In the genomic region with DNA sequence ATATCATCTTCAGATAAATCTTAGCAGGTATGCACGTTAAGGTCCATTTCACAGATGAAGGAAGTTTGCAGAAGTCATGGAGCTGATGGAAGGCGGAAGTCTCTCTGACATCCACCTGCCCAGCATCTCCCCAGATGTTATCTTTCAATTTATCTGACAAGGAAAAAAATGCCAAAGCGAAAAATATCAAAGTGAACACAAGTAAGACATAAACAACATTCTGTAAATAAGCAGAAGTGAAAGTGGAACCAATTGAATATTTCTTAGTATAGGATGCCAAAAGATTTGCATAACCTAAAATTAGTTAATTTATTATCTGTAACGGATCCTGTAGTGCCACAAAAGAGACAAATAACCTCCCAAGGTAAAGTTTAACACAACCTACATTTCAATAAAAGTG, we compare ENCODE assay signal across 12 cellular contexts.
A peak's percentile ranks its signal among the peaks of the same experiment; 100 is the strongest.
DNase-seq lines count a peak whose midpoint lies in the region; ATAC-seq, FAIRE-seq and TF ChIP-seq lines count a peak whose summit lies in the region.
"Had no signal": no experiment of that assay in that cellular context is flagged by ENCODE, and none has a peak within 500 bp of the region (broad histone marks: within the 10 kb centered on the region; RNA-seq: fewer than 3 reads in every experiment).

No MANE protein-coding gene starts in this region.

- POLR2A ChIA-PET in MCF 10A (lab: Yijun Ruan, JAX) = interaction anchor here (0.9 to 2.5 kb wide), 4 partner anchors 8 to 52 kb away, joined by 3 to 8 read pairs (median 4); no protein-coding TSS in a partner anchor

- no peaks in the 10 kb centered on the region for H3K79me2 ChIP-seq in Karpas-422 (ENCODE audit: low read length)

- no peaks in the 10 kb centered on the region for H3K36me3 ChIP-seq in Karpas-422 (ENCODE audit: insufficient read depth, low read length)

- H3K9ac ChIP-seq in Karpas-422 (ENCODE audit: low read length) = no peak overlapping the region

- FAIRE-seq in GM18507 (lab: Jason Lieb, UNC) = peak; percentile 88

- DNase-seq in GM18507 (ENCODE audit: extremely low spot score, insufficient read length, low read depth) = peak; percentile 32
- DNase-seq in GM20000 (ENCODE audit: low spot score) = peak; percentile 28
- DNase-seq in Karpas-422 = no peak
- DNase-seq in nephron progenitor cell = no peak
- DNase-seq in stimulated activated CD4-positive, alpha-beta T cell treated with anti-CD3 and anti-CD28 coated beads, Interleukin-4, amount 100 ng/mL, for 1 hour = no peak
- no peak for DNase-seq in coronary artery (ENCODE audit: low spot score)
- DNase-seq in MCF 10A (ENCODE audit: unreplicated experiment) = no peak
- DNase-seq: CD8-positive, alpha-beta memory T cell; naive thymus-derived CD8-positive, alpha-beta T cell; NCI-H446 had no signal

- TF ChIP-seq CTCF in GM20000 (IDR thresholded peaks at IDR 0.05; ENCODE audit: extremely low read depth, missing control alignments) (no peak), nephron progenitor cell (IDR thresholded peaks at IDR 0.05) (no peak), coronary artery (IDR thresholded peaks at IDR 0.05) (no peak), MCF 10A (IDR thresholded peaks at IDR 0.05; ENCODE audit: unreplicated experiment) (no peak)

- H3K27me3 Mint-ChIP-seq in nephron progenitor cell (ENCODE audit: low read depth, poor library complexity) = peaks cover 4% of the 10 kb centered on the region
- no peaks in the 10 kb centered on the region for H3K27me3 Mint-ChIP-seq in MCF 10A (ENCODE audit: insufficient read depth, unreplicated experiment)
- H3K27me3 Mint-ChIP-seq: CD8-positive, alpha-beta memory T cell; stimulated activated memory B cell treated with anti-CD40 and anti-IgM and Interleukin-4, amounts not matched to agents 10 μg/mL and 1 μg/mL and 100 μg/mL, for 72 hours had no signal

- CTCF ChIA-PET in MCF 10A (lab: Yijun Ruan, JAX) = interaction anchor here (0.6 to 0.9 kb wide), 3 partner anchors 8 to 291 kb away, joined by 3 to 4 read pairs (median 3); no protein-coding TSS in a partner anchor

- H3K9me3 Mint-ChIP-seq in nephron progenitor cell (no peaks in the 10 kb centered on the region), MCF 10A (ENCODE audit: unreplicated experiment) (no peaks in the 10 kb centered on the region)
- H3K9me3 Mint-ChIP-seq: naive thymus-derived CD8-positive, alpha-beta T cell; stimulated activated memory B cell treated with anti-CD40 and anti-IgM and Interleukin-4, amounts not matched to agents 10 μg/mL and 1 μg/mL and 100 μg/mL, for 72 hours had no signal

- no peak overlapping the region for H2AFZ ChIP-seq in Karpas-422 (ENCODE audit: low read length)

- H3K27ac Mint-ChIP-seq in nephron progenitor cell (no peak overlapping the region), MCF 10A (ENCODE audit: low read depth, unreplicated experiment) (no peak overlapping the region)
- H3K27ac Mint-ChIP-seq: CD8-positive, alpha-beta memory T cell; naive thymus-derived CD8-positive, alpha-beta T cell; stimulated activated memory B cell treated with anti-CD40 and anti-IgM and Interleukin-4, amounts not matched to agents 10 μg/mL and 1 μg/mL and 100 μg/mL, for 72 hours had no signal

- H3K4me3 ChIP-seq in Karpas-422 (ENCODE audit: low read length) (no peak overlapping the region), coronary artery (no peak overlapping the region)

- H3K27ac ChIP-seq in Karpas-422 (ENCODE audit: low read length) (no peak overlapping the region), coronary artery (no peak overlapping the region)

- H3K27me3 ChIP-seq in Karpas-422 (ENCODE audit: low read length) = no peaks in the 10 kb centered on the region

- H4K20me1 ChIP-seq in Karpas-422 (ENCODE audit: insufficient read depth, low read depth, low read length) = no peaks in the 10 kb centered on the region

- no peaks in the 10 kb centered on the region for H3K9me2 ChIP-seq in Karpas-422 (replicated peaks; ENCODE audit: insufficient read depth, low read length)

- H3K4me1 Mint-ChIP-seq in nephron progenitor cell = no peaks in the 10 kb centered on the region
- H3K4me1 Mint-ChIP-seq in MCF 10A (ENCODE audit: insufficient read depth, unreplicated experiment) = no peaks in the 10 kb centered on the region
- H3K4me1 Mint-ChIP-seq: CD8-positive, alpha-beta memory T cell had no signal

- intact Hi-C loops in MCF 10A (cut with micrococcal nuclease) = no loop called here

- H3K4me2 ChIP-seq in Karpas-422 (ENCODE audit: low read depth, low read length, poor library complexity, severe bottlenecking) = peak overlapping the region; percentile 23

- H3K36me3 Mint-ChIP-seq in nephron progenitor cell (ENCODE audit: low read depth) (no peaks in the 10 kb centered on the region), MCF 10A (ENCODE audit: insufficient read depth, unreplicated experiment) (peaks cover 5% of the 10 kb centered on the region)
- H3K36me3 Mint-ChIP-seq: CD8-positive, alpha-beta memory T cell; naive thymus-derived CD8-positive, alpha-beta T cell; stimulated activated memory B cell treated with anti-CD40 and anti-IgM and Interleukin-4, amounts not matched to agents 10 μg/mL and 1 μg/mL and 100 μg/mL, for 72 hours had no signal

- no peaks in the 10 kb centered on the region for H3K9me3 ChIP-seq in Karpas-422 (ENCODE audit: low read length)

- peaks cover 5% of the 10 kb centered on the region for H3K4me1 ChIP-seq in Karpas-422 (ENCODE audit: low read length)

- no TSS peak for BruUV-seq in MCF 10A (replicated peaks; lab: Mats Ljungman, UMichigan)

- H3K4me3 Mint-ChIP-seq in nephron progenitor cell = no peak overlapping the region
- H3K4me3 Mint-ChIP-seq in MCF 10A (ENCODE audit: unreplicated experiment) = no peak overlapping the region
- H3K4me3 Mint-ChIP-seq: CD8-positive, alpha-beta memory T cell; naive thymus-derived CD8-positive, alpha-beta T cell; stimulated activated memory B cell treated with anti-CD40 and anti-IgM and Interleukin-4, amounts not matched to agents 10 μg/mL and 1 μg/mL and 100 μg/mL, for 72 hours had no signal

- ATAC-seq in HG02973 (IDR thresholded peaks at IDR 0.05; ENCODE audit: unreplicated experiment) = peak; percentile 95
- ATAC-seq: naive thymus-derived CD8-positive, alpha-beta T cell; stimulated activated memory B cell treated with anti-CD40 and anti-IgM and Interleukin-4, amounts not matched to agents 10 μg/mL and 1 μg/mL and 100 μg/mL, for 72 hours had no signal

Comparison
In these comparisons a context has a peak if more than half of its experiments do, and no peak if none do; other contexts are left out.
1. DNase-seq: peak in GM18507 (single experiment) and GM20000 (single experiment); none in Karpas-422 (single experiment), nephron progenitor cell (single experiment), stimulated activated CD4-positive, alpha-beta T cell treated with anti-CD3 and anti-CD28 coated beads, Interleukin-4, amount 100 ng/mL, for 1 hour (single experiment), coronary artery (single experiment) and MCF 10A (single experiment).